12 cellular contexts compared by ENCODE assay signal in genomic region chr19:56113071-56113632, GRCh38. TPM values are rescaled to one million over a fixed set of nuclear protein-coding genes. Genes with fewer than 3 reads are reported as not detected.
DNase-seq lines count a peak whose midpoint lies in the region; ATAC-seq and TF ChIP-seq lines count a peak whose summit lies in the region.
"Had no signal": no experiment of that assay in that cellular context is flagged by ENCODE, and none has a peak within 500 bp of the region (broad histone marks: within the 10 kb centered on the region; RNA-seq: fewer than 3 reads in every experiment).

No MANE protein-coding gene starts in this region.

- TF ChIP-seq POLR2A in adrenal gland (IDR thresholded peaks at IDR 0.05), result no peak
- TF ChIP-seq POLR2A in thyroid gland (IDR thresholded peaks at IDR 0.05), result no peak

- H4K8ac ChIP-seq in H9 (replicated peaks; ENCODE audit: insufficient read length, low read depth, low read length), result no peak overlapping the region

- peaks cover 79% of the 10 kb centered on the region for H3K79me2 ChIP-seq in H9 (ENCODE audit: insufficient read depth, low read length)

- H3K9ac ChIP-seq in BLaER1 (peak overlapping the region; percentile 53), H9 (ENCODE audit: extremely low read depth, insufficient read length, low read length) (no peak overlapping the region)

- H3K27ac ChIP-seq in BLaER1, result peak overlapping the region; percentile 90
- H3K27ac ChIP-seq in H9 (ENCODE audit: insufficient read length, low read depth, low read length), result no peak overlapping the region
- peak overlapping the region in 3 of 5 donors; percentile 75 to 92 (median 84) for H3K27ac ChIP-seq in adrenal gland
- H3K27ac ChIP-seq in brain microvascular endothelial cell, result no peak overlapping the region
- H3K27ac ChIP-seq in thyroid gland, result no peak overlapping the region
- H3K27ac ChIP-seq: epithelial cell of prostate, SJSA1 had no signal

- H3K23ac ChIP-seq in H9 (ENCODE audit: insufficient read length, low read depth, low read length), result no peak overlapping the region

- H3K4me3 ChIP-seq in BLaER1, result peak overlapping the region; percentile 65; the same call in 1 of the 2 replicates
- H3K4me3 ChIP-seq in adrenal gland, result no peak overlapping the region
- H3K4me3 ChIP-seq in brain microvascular endothelial cell (ENCODE audit: low read depth, low read length), result no peak overlapping the region
- H3K4me3 ChIP-seq in thyroid gland (replicated peaks in 1 of 3), result no peak overlapping the region
- H3K4me3 ChIP-seq: SJSA1 had no signal

- peak overlapping the region; percentile 98 for H3K4me2 ChIP-seq in BLaER1
- H3K4me2 ChIP-seq in H9 (ENCODE audit: insufficient read depth, insufficient read length, low read length), result no peak overlapping the region

- H2BK20ac ChIP-seq in H9 (ENCODE audit: low read depth, low read length, poor library complexity, severe bottlenecking), result no peak overlapping the region

- DNase-seq in H9 (no peak), adrenal gland (no peak), natural killer cell (no peak), amniotic stem cell (lab: John Stamatoyannopoulos, UW) (no peak), brain microvascular endothelial cell (no peak), thyroid gland (no peak)
- DNase-seq: activated CD4-positive, alpha-beta T cell treated with anti-CD3 and anti-CD28 coated beads, Interleukin-2, amount 50 U/mL, for 48 hours; stimulated activated CD4-positive, alpha-beta T cell treated with anti-CD3 and anti-CD28 coated beads, Interleukin-2, amount 100 ng/mL, for 24 hours had no signal

- H3K9me3 Mint-ChIP-seq in H9, result no peaks in the 10 kb centered on the region; a peak in 1 of 5 replicates
- no peaks in the 10 kb centered on the region for H3K9me3 Mint-ChIP-seq in natural killer cell

- H3K79me1 ChIP-seq in H9 (ENCODE audit: insufficient read depth, low read depth, low read length, poor library complexity, severe bottlenecking), result no peaks in the 10 kb centered on the region

- no peak overlapping the region for H3K56ac ChIP-seq in H9 (ENCODE audit: insufficient read length, low read depth, low read length)

- H4K20me1 ChIP-seq in BLaER1 (peaks cover 52% of the 10 kb centered on the region), H9 (ENCODE audit: control insufficient read depth, insufficient read depth, insufficient read length) (peaks cover 3% of the 10 kb centered on the region)

- no peaks in the 10 kb centered on the region for H3K23me2 ChIP-seq in H9 (ENCODE audit: insufficient read length, low read depth, low read length, poor library complexity, severe bottlenecking)

- in situ Hi-C loops in brain microvascular endothelial cell (cut with HindIII; ENCODE audit: low pct_ligation_motif_present, low sequenced_read_pairs), result no loop called here

- H3K36me3 Mint-ChIP-seq in H9 (ENCODE audit: insufficient read depth in 1 of 3, low read depth in 3 of 3) (peaks cover 2 to 8% (median 4%) of the 10 kb centered on the region in 3 experiments; a peak in 5 of 7 replicates), natural killer cell (no peaks in the 10 kb centered on the region)

- H3K27me3 Mint-ChIP-seq in H9 (ENCODE audit: low read depth), result no peaks in the 10 kb centered on the region
- no peaks in the 10 kb centered on the region for H3K27me3 Mint-ChIP-seq in natural killer cell (ENCODE audit: low read depth in 2 of 2)

- no peak overlapping the region for H3T11ph ChIP-seq in H9 (ENCODE audit: low read length)

- H3K4me1 Mint-ChIP-seq in H9 (peaks cover 61 to 74% of the 10 kb centered on the region in 2 experiments), natural killer cell (peaks cover 40 to 53% of the 10 kb centered on the region in 2 donors)

- H2AK5ac ChIP-seq in H9 (ENCODE audit: insufficient read length, low read length), result no peak overlapping the region

- H3K27me3 ChIP-seq in BLaER1, result no peaks in the 10 kb centered on the region
- no peaks in the 10 kb centered on the region for H3K27me3 ChIP-seq in H9 (ENCODE audit: insufficient read depth, low read length)
- no peaks in the 10 kb centered on the region for H3K27me3 ChIP-seq in adrenal gland
- H3K27me3 ChIP-seq in brain microvascular endothelial cell (replicated peaks), result no peaks in the 10 kb centered on the region
- no peaks in the 10 kb centered on the region for H3K27me3 ChIP-seq in thyroid gland
- H3K27me3 ChIP-seq: SJSA1 had no signal

- ATAC-seq in natural killer cell (no peak), HG03442 (IDR thresholded peaks at IDR 0.05; ENCODE audit: unreplicated experiment) (no peak)

- H2BK15ac ChIP-seq in H9 (ENCODE audit: low read depth, low read length), result no peak overlapping the region

- intact Hi-C loops in adrenal gland (cut with DNase I), result no loop called here
- intact Hi-C loops in natural killer cell (cut with micrococcal nuclease), result no loop called here
- intact Hi-C loops in thyroid gland (cut with DNase I), result no loop called here

- peak overlapping the region; percentile 37 to 96 (median 87) for H3K27ac Mint-ChIP-seq in H9
- peak overlapping the region; percentile 82 to 90 for H3K27ac Mint-ChIP-seq in natural killer cell

- H4K91ac ChIP-seq in H9 (ENCODE audit: insufficient read length, low read depth, low read length), result no peak overlapping the region

- WGBS in H9 (ENCODE audit: extremely low coverage, insufficient read length, low lambda C conversion rate), result no CpG with 5 or more reads among the region's 20 CpGs
- WGBS in adrenal gland, 4 donors, result 66 to 71% (median 70%) methylated on average over 20 of the region's 20 CpGs
- WGBS in thyroid gland, 2 donors, result 73 to 79% methylated on average over 20 of the region's 20 CpGs

- H3K9me3 ChIP-seq in BLaER1, result no peaks in the 10 kb centered on the region
- H3K9me3 ChIP-seq in H9 (ENCODE audit: control insufficient read depth, low read depth, low read length), result no peaks in the 10 kb centered on the region
- no peaks in the 10 kb centered on the region for H3K9me3 ChIP-seq in adrenal gland (replicated peaks in 1 of 3)
- no peaks in the 10 kb centered on the region for H3K9me3 ChIP-seq in thyroid gland
- H3K9me3 ChIP-seq: SJSA1 had no signal

- H3K4ac ChIP-seq in H9 (ENCODE audit: low read depth, low read length), result no peak overlapping the region

- no peak overlapping the region for H2AFZ ChIP-seq in H9 (ENCODE audit: low read length)

- TF ChIP-seq CTCF in H9 (conservative IDR thresholded peaks at IDR 0.05) (no peak), adrenal gland (IDR thresholded peaks at IDR 0.05) (no peak), natural killer cell (IDR thresholded peaks at IDR 0.05) (no peak), brain microvascular endothelial cell (IDR thresholded peaks at IDR 0.05; ENCODE audit: low read depth, low read length, missing control alignments) (no peak), thyroid gland (IDR thresholded peaks at IDR 0.05) (no peak)

- H2BK12ac ChIP-seq in H9 (ENCODE audit: insufficient read length, low read depth, low read length), result no peak overlapping the region

- H3K14ac ChIP-seq in H9 (ENCODE audit: insufficient read depth, low read length), result no peak overlapping the region

- peak overlapping the region in 1 of 2 experiments; percentile 32; a peak in 2 of 5 replicates for H3K4me3 Mint-ChIP-seq in H9
- peak overlapping the region; percentile 53 for H3K4me3 Mint-ChIP-seq in natural killer cell

- H3K4me1 ChIP-seq in BLaER1, result peaks cover 100% of the 10 kb centered on the region
- peaks cover 13% of the 10 kb centered on the region for H3K4me1 ChIP-seq in H9 (ENCODE audit: insufficient read depth, low read length)
- peaks cover 66 to 75% of the 10 kb centered on the region in 2 donors for H3K4me1 ChIP-seq in adrenal gland (replicated peaks in 1 of 2)
- H3K4me1 ChIP-seq in thyroid gland, result peaks cover 45 to 73% of the 10 kb centered on the region in 2 donors
- H3K4me1 ChIP-seq: SJSA1 had no signal

- no peak overlapping the region for H3K18ac ChIP-seq in H9 (ENCODE audit: insufficient read length, low read depth, low read length)

- H4K5ac ChIP-seq in H9 (ENCODE audit: insufficient read length, low read depth, low read length), result no peak overlapping the region

- H2BK120ac ChIP-seq in H9 (ENCODE audit: low read depth, low read length, poor library complexity, severe bottlenecking), result no peak overlapping the region

- H3K36me3 ChIP-seq in BLaER1 (peaks cover 25% of the 10 kb centered on the region; the same call in 1 of the 2 replicates), adrenal gland (replicated peaks in 1 of 2) (no peaks in the 10 kb centered on the region), brain microvascular endothelial cell (replicated peaks) (peaks cover 3% of the 10 kb centered on the region), thyroid gland (no peaks in the 10 kb centered on the region)

- no peak overlapping the region for H2BK5ac ChIP-seq in H9 (ENCODE audit: insufficient read length, low read length)

RNA-seq across cellular contexts. Expression of gene ZNF787, which starts 7.9 kb away (rescaled TPM):
- total RNA-seq in H9 (2021), result 54.6 and 55.8 TPM in 2 replicates
- total RNA-seq in adrenal gland, result 10 to 100 TPM in 7 of 8 donors, 1 to 10 TPM in 1; 8.5 to 51.5 (median 27.8) TPM
- polyA plus RNA-seq in adrenal gland, result 10 to 100 TPM in 2 of 3 donors, 1 to 10 TPM in 1; 4.6 to 44.7 (median 31.0) TPM
- 10 to 100 TPM; 23.9 to 42.0 (median 36.9) TPM for total RNA-seq in natural killer cell
- 10 to 100 TPM in 3 of 4 donors, 1 to 10 TPM in 1; 7.8 to 21.3 (median 14.2) TPM for total RNA-seq in thyroid gland

RNA-seq across cellular contexts. Expression of gene ZNF444, which starts 27.9 kb away (rescaled TPM):
- total RNA-seq in H9 (2021), result 48.8 and 49.7 TPM in 2 replicates
- 10 to 100 TPM; 19.5 to 66.3 (median 35.8) TPM for total RNA-seq in adrenal gland
- 10 to 100 TPM in 2 of 3 donors, 1 to 10 TPM in 1; 7.2 to 63.9 (median 39.4) TPM for polyA plus RNA-seq in adrenal gland
- total RNA-seq in natural killer cell, result 10 to 100 TPM; 14.5 to 21.9 (median 16.7) TPM
- 10 to 100 TPM; 35.1 to 53.0 (median 45.5) TPM for total RNA-seq in thyroid gland

Comparison
In these comparisons a context has a peak if more than half of its experiments do, and no peak if none do; other contexts are left out.
1. H3K27ac ChIP-seq: peak in BLaER1 (single experiment) and adrenal gland (3 of 5); none in H9 (single experiment), brain microvascular endothelial cell (single experiment) and thyroid gland (0 of 3).